10 cellular contexts compared by ENCODE assay signal in genomic region chr15:96344706-96345559, GRCh38. TPM values are rescaled to one million over a fixed set of nuclear protein-coding genes. Genes with fewer than 3 reads are reported as not detected.
DNase-seq lines count a peak whose midpoint lies in the region; ATAC-seq and TF ChIP-seq lines count a peak whose summit lies in the region.
"Had no signal": no experiment of that assay in that cellular context is flagged by ENCODE, and none has a peak within 500 bp of the region (broad histone marks: within the 10 kb centered on the region; RNA-seq: fewer than 3 reads in every experiment).

No MANE protein-coding gene starts in this region.

- H2BK15ac ChIP-seq in mesenchymal stem cell (ENCODE audit: low read depth, poor library complexity, severe bottlenecking) = peak overlapping the region; percentile 38

- H3K4me3 ChIP-seq in HUES48 (ENCODE audit: low read depth, low read length) = peak overlapping the region; percentile 41; the same call in 1 of the 2 replicates
- H3K4me3 ChIP-seq in dorsolateral prefrontal cortex = peak overlapping the region in 46 of 59 donors; percentile 2 to 72 (median 46)
- peak overlapping the region in 1 of 2 experiments; percentile 81 for H3K4me3 ChIP-seq in mesenchymal stem cell (ENCODE audit: insufficient read depth in 1 of 2, low read depth in 1 of 2, low read length in 2 of 2)
- H3K4me3 ChIP-seq in suprapubic skin = peak overlapping the region; percentile 52

- H3K9me3 Mint-ChIP-seq in CD4-positive, alpha-beta T cell = no peaks in the 10 kb centered on the region
- H3K9me3 Mint-ChIP-seq in natural killer cell treated with Interleukin-12 subunit alpha and Interleukin-12 subunit beta and Interleukin-15 and Interleukin-18, amount 100 ng/mL, for 72 hours = no peaks in the 10 kb centered on the region

- peak overlapping the region; percentile 95 for H4K8ac ChIP-seq in mesenchymal stem cell (ENCODE audit: low read length)

- H3K14ac ChIP-seq in mesenchymal stem cell (ENCODE audit: low read length in 2 of 2) = peak overlapping the region; percentile 62 to 90

- no peak for TF ChIP-seq EP300 in suprapubic skin (IDR thresholded peaks at IDR 0.05)

- no peaks in the 10 kb centered on the region for H3K36me3 Mint-ChIP-seq in CD4-positive, alpha-beta T cell (ENCODE audit: low read depth)
- peaks cover 12% of the 10 kb centered on the region for H3K36me3 Mint-ChIP-seq in natural killer cell treated with Interleukin-12 subunit alpha and Interleukin-12 subunit beta and Interleukin-15 and Interleukin-18, amount 100 ng/mL, for 72 hours

- CTCF ChIA-PET in CD4-positive, alpha-beta T cell (lab: Charles Lee) = no interaction called here

- peak overlapping the region; percentile 77 for H3K4me2 ChIP-seq in mesenchymal stem cell (ENCODE audit: low read length, poor library complexity, severe bottlenecking)

- H2AFZ ChIP-seq in mesenchymal stem cell (ENCODE audit: low read depth, low read length) = no peak overlapping the region

- peak overlapping the region; percentile 0 for H2BK5ac ChIP-seq in mesenchymal stem cell (ENCODE audit: low read depth, low read length, poor library complexity, severe bottlenecking)

- no peak overlapping the region for H3K27ac Mint-ChIP-seq in CD4-positive, alpha-beta T cell
- no peak overlapping the region for H3K27ac Mint-ChIP-seq in natural killer cell treated with Interleukin-12 subunit alpha and Interleukin-12 subunit beta and Interleukin-15 and Interleukin-18, amount 100 ng/mL, for 72 hours

- ATAC-seq in CD4-positive, alpha-beta T cell (ENCODE audit: poor library complexity) = no peak
- no peak for ATAC-seq in natural killer cell treated with Interleukin-12 subunit alpha and Interleukin-12 subunit beta and Interleukin-15 and Interleukin-18, amount 100 ng/mL, for 72 hours
- no peak for ATAC-seq in esophagus mucosa

- H3K9me3 ChIP-seq in HUES48 (ENCODE audit: control insufficient read depth, insufficient read depth, low read length) (no peaks in the 10 kb centered on the region), mesenchymal stem cell (ENCODE audit: control insufficient read depth, low read length) (no peaks in the 10 kb centered on the region), suprapubic skin (no peaks in the 10 kb centered on the region)
- H3K9me3 ChIP-seq in CD4-positive, alpha-beta T cell (ENCODE audit: control insufficient read depth, low read length) = peaks cover 11% of the 10 kb centered on the region

- POLR2A ChIA-PET in CD4-positive, alpha-beta T cell (lab: Charles Lee) = no interaction called here

- no peak overlapping the region for H3K4me3 Mint-ChIP-seq in CD4-positive, alpha-beta T cell
- H3K4me3 Mint-ChIP-seq in natural killer cell treated with Interleukin-12 subunit alpha and Interleukin-12 subunit beta and Interleukin-15 and Interleukin-18, amount 100 ng/mL, for 72 hours = no peak overlapping the region

- DNase-seq in dorsolateral prefrontal cortex (no peak), mesenchymal stem cell (peak; percentile 50), suprapubic skin (ENCODE audit: low spot score in 2 of 2) (no peak), NOMO-1 (lab: John Stamatoyannopoulos, UW; ENCODE audit: unreplicated experiment in 2 of 2) (no peak)
- DNase-seq in CD4-positive, alpha-beta T cell = no peak
- DNase-seq in natural killer cell treated with Interleukin-12 subunit alpha and Interleukin-12 subunit beta and Interleukin-15 and Interleukin-18, amount 100 ng/mL, for 72 hours (ENCODE audit: low spot score) = no peak
- DNase-seq: stimulated activated CD4-positive, alpha-beta T cell treated with anti-CD3 and anti-CD28 coated beads, Interleukin-12 subunit alpha, Interleukin-12 subunit beta, amount 100 ng/mL, for 4 hours had no signal

- peak overlapping the region; percentile 62 for H4K91ac ChIP-seq in mesenchymal stem cell (ENCODE audit: low read length)

- peaks cover 98% of the 10 kb centered on the region for H3K27me3 Mint-ChIP-seq in CD4-positive, alpha-beta T cell
- peaks cover 69 to 96% of the 10 kb centered on the region in 2 donors for H3K27me3 Mint-ChIP-seq in natural killer cell treated with Interleukin-12 subunit alpha and Interleukin-12 subunit beta and Interleukin-15 and Interleukin-18, amount 100 ng/mL, for 72 hours

- TF ChIP-seq CTCF in dorsolateral prefrontal cortex (IDR thresholded peaks at IDR 0.05 in 54 of 56, conservative IDR thresholded peaks at IDR 0.05 in 2 of 56; ENCODE audit: low read depth in 1 of 56, partially characterized antibody in 56 of 56) (no peak), suprapubic skin (IDR thresholded peaks at IDR 0.05) (no peak)
- no peak for TF ChIP-seq CTCF in CD4-positive, alpha-beta T cell (IDR thresholded peaks at IDR 0.05)

- intact Hi-C loops in dorsolateral prefrontal cortex (cut with DNase I) = loop anchor here (2.0 to 10.0 kb wide), 4 partner anchors 1084 to 1673 kb away; no protein-coding TSS in a partner anchor
- intact Hi-C loops in CD4-positive, alpha-beta T cell (cut with DNase I, micrococcal nuclease) = no loop called here

- H3K4me1 ChIP-seq in HUES48 (ENCODE audit: control insufficient read depth, insufficient read depth, low read length) = peaks cover 67% of the 10 kb centered on the region
- H3K4me1 ChIP-seq in mesenchymal stem cell (ENCODE audit: control insufficient read depth, insufficient read depth, low read depth, low read length) = peaks cover 33% of the 10 kb centered on the region
- H3K4me1 ChIP-seq in suprapubic skin = peaks cover 11% of the 10 kb centered on the region

- peak overlapping the region; percentile 62 to 91 for H3K4ac ChIP-seq in mesenchymal stem cell (ENCODE audit: low read depth in 1 of 2, low read length in 2 of 2)

- peak overlapping the region in 1 of 2 experiments; percentile 98 for H3K23ac ChIP-seq in mesenchymal stem cell (ENCODE audit: low read length in 2 of 2)

- no peak for TF ChIP-seq POLR2A in suprapubic skin (IDR thresholded peaks at IDR 0.05)

- no peak overlapping the region for H3K27ac ChIP-seq in HUES48 (ENCODE audit: low read depth, low read length)
- peak overlapping the region in 52 of 59 donors; percentile 5 to 94 (median 76) for H3K27ac ChIP-seq in dorsolateral prefrontal cortex
- H3K27ac ChIP-seq in mesenchymal stem cell (ENCODE audit: low read length, poor library complexity, severe bottlenecking) = peak overlapping the region; percentile 81
- peak overlapping the region; percentile 90 for H3K27ac ChIP-seq in suprapubic skin
- no peak overlapping the region for H3K27ac ChIP-seq in CD4-positive, alpha-beta T cell (ENCODE audit: low read depth, low read length)

- no peaks in the 10 kb centered on the region for H3K79me1 ChIP-seq in mesenchymal stem cell (replicated peaks; ENCODE audit: low read length, poor library complexity, severe bottlenecking)

- H2BK12ac ChIP-seq in mesenchymal stem cell (ENCODE audit: low read length in 2 of 2) = peak overlapping the region; percentile 75 to 76

- H3K27me3 ChIP-seq in HUES48 (ENCODE audit: control insufficient read depth, insufficient read depth, low read length) (peaks cover 97% of the 10 kb centered on the region), dorsolateral prefrontal cortex (peaks cover 12 to 100% (median 98%) of the 10 kb centered on the region in 45 donors), mesenchymal stem cell (ENCODE audit: control insufficient read depth in 1 of 2, insufficient read depth in 1 of 2, low read length in 2 of 2) (no peaks in the 10 kb centered on the region), suprapubic skin (peaks cover 20% of the 10 kb centered on the region)
- peaks cover 96% of the 10 kb centered on the region for H3K27me3 ChIP-seq in CD4-positive, alpha-beta T cell (ENCODE audit: control insufficient read depth, insufficient read depth, low read length)

- H3K9ac ChIP-seq in HUES48 (ENCODE audit: low read depth, low read length) = no peak overlapping the region
- peak overlapping the region; percentile 96 for H3K9ac ChIP-seq in mesenchymal stem cell (ENCODE audit: low read length)

- WGBS in mesenchymal stem cell = 25% methylated on average over 12 of the region's 22 CpGs
- 58% methylated on average over 8 of the region's 22 CpGs for WGBS in suprapubic skin

- H3K18ac ChIP-seq in mesenchymal stem cell (ENCODE audit: low read depth in 1 of 2, low read length in 2 of 2) = peak overlapping the region; percentile 56 to 89

- H2BK120ac ChIP-seq in mesenchymal stem cell (ENCODE audit: low read depth, low read length) = peak overlapping the region; percentile 1

- H3K4me1 Mint-ChIP-seq in CD4-positive, alpha-beta T cell (ENCODE audit: low read depth) = peaks cover 7% of the 10 kb centered on the region
- peaks cover 5 to 12% of the 10 kb centered on the region in 2 donors for H3K4me1 Mint-ChIP-seq in natural killer cell treated with Interleukin-12 subunit alpha and Interleukin-12 subunit beta and Interleukin-15 and Interleukin-18, amount 100 ng/mL, for 72 hours (ENCODE audit: low read depth in 2 of 2)

- H3K36me3 ChIP-seq in HUES48 (ENCODE audit: control insufficient read depth, insufficient read depth, low read length) (no peaks in the 10 kb centered on the region), mesenchymal stem cell (ENCODE audit: control insufficient read depth in 1 of 2, insufficient read depth in 2 of 2, low read depth in 1 of 2, low read length in 2 of 2) (peaks cover 28 to 34% of the 10 kb centered on the region in 2 experiments), suprapubic skin (no peaks in the 10 kb centered on the region)

- peak overlapping the region; percentile 1 for H2AK5ac ChIP-seq in mesenchymal stem cell (ENCODE audit: low read length, severe bottlenecking)

RNA-seq across cellular contexts. Expression of gene NR2F2, which starts 14.4 kb away (rescaled TPM):
- total RNA-seq in dorsolateral prefrontal cortex (10 to 100 TPM in 65 of 120 experiments, 1 to 10 TPM in 55; 3.1 to 36.0 (median 10.5) TPM), suprapubic skin (10 to 100 TPM in 2 of 4 donors, 1 to 10 TPM in 2; 4.0 to 12.7 (median 7.1) TPM), esophagus mucosa (6.9 TPM)
- polyA plus RNA-seq in mesenchymal stem cell (2013, experiment 1 of 2) = 117 TPM
- 115 TPM for polyA plus RNA-seq in mesenchymal stem cell (2013, experiment 2 of 2)
- total RNA-seq in CD4-positive, alpha-beta T cell = not detected
- total RNA-seq in natural killer cell treated with Interleukin-12 subunit alpha and Interleukin-12 subunit beta and Interleukin-15 and Interleukin-18, amount 100 ng/mL, for 72 hours = not detected
- total RNA-seq: activated CD8-positive, alpha-beta memory T cell treated with anti-CD3 and anti-CD28 coated beads for 36 hours had no signal

Comparison
In these comparisons a context has a peak if more than half of its experiments do, and no peak if none do; other contexts are left out.
1. H3K27ac ChIP-seq: peak in dorsolateral prefrontal cortex (52 of 59), mesenchymal stem cell (single experiment) and suprapubic skin (single experiment); none in HUES48 (single experiment) and CD4-positive, alpha-beta T cell (single experiment).
2. intact Hi-C loops: an anchor here in dorsolateral prefrontal cortex (2.0 to 10.0 kb wide); none called in CD4-positive, alpha-beta T cell.